Comparison of ENCODE assay signal across 38 cellular contexts in the genomic region with DNA sequence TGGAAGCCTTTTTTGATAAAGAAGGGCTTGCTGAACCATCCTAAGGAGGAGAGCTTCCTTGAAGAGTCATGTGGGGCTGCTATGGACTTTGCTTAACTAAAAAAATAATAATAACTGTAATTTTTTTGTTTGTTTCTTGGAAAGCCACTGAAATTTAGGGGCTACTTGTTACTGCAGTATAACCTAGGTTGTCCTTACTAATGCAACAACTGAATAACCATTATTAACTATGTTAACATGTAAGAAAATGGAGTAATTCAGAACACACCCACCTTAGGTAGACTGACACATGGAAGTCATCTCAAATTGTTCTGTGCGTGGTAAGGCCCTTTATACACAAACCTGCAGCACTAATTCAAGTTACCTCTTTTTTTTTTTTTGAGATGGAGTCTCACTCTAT.
"Had no signal": no experiment of that assay in that cellular context is flagged by ENCODE, and none has a peak within 500 bp of the region (broad histone marks: within the 10 kb centered on the region; RNA-seq: fewer than 3 reads in every experiment).

No MANE protein-coding gene starts in this region.

- H3K4me3 ChIP-seq: adrenal gland, ascending aorta, body of pancreas, breast epithelium, cardiac muscle cell had no signal

- H3K27me3 Mint-ChIP-seq: activated naive CD4-positive, alpha-beta T cell treated with anti-CD3 and anti-CD28 coated beads, Interleukin-2, amount 10 ng/mL, durations not matched to agents 7 days and 5 days; activated naive CD4-positive, alpha-beta T cell treated with anti-CD3 and anti-CD28 coated beads, Interleukin-2, amount 50 U/mL, for 24 hours; activated naive CD8-positive, alpha-beta T cell treated with anti-CD3 and anti-CD28 coated beads, Interleukin-2, amount 10 ng/mL, durations not matched to agents 7 days and 5 days; activated naive CD8-positive, alpha-beta T cell treated with anti-CD3 and anti-CD28 coated beads, Interleukin-2, amount 50 U/mL, for 24 hours; brain had no signal

- FAIRE-seq: astrocyte had no signal

- H3K27ac Mint-ChIP-seq: activated naive CD4-positive, alpha-beta T cell treated with anti-CD3 and anti-CD28 coated beads for 36 hours; activated naive CD4-positive, alpha-beta T cell treated with anti-CD3 and anti-CD28 coated beads, Interleukin-2, amount 10 ng/mL, durations not matched to agents 7 days and 5 days; activated naive CD4-positive, alpha-beta T cell treated with anti-CD3 and anti-CD28 coated beads, Interleukin-2, amount 50 U/mL, for 24 hours; activated naive CD4-positive, alpha-beta T cell treated with anti-CD3 and anti-CD28 coated beads, Interleukin-2, amount 50 U/mL, for 72 hours; activated naive CD8-positive, alpha-beta T cell; activated naive CD8-positive, alpha-beta T cell treated with anti-CD3 and anti-CD28 coated beads for 36 hours; activated naive CD8-positive, alpha-beta T cell treated with anti-CD3 and anti-CD28 coated beads, Interleukin-2, amount 10 ng/mL, durations not matched to agents 7 days and 5 days; activated naive CD8-positive, alpha-beta T cell treated with anti-CD3 and anti-CD28 coated beads, Interleukin-2, amount 50 U/mL, for 24 hours; activated T-cell treated with anti-CD3 and anti-CD28 coated beads, Interleukin-2, amount 50 U/mL, for 24 hours; activated T-cell treated with anti-CD3 and anti-CD28 coated beads, Interleukin-2, amount 50 U/mL, for 72 hours; activated T-helper 1 cell treated with anti-CD3 and anti-CD28 coated beads, Interleukin-12 subunit alpha, Interleukin-12 subunit beta, Interleukin-2, Interleukin-4 antibody, amounts not matched to agents 30 ng/mL and 10 ng/mL and 1 ng/mL, durations not matched to agents 14 hours and 24 hours and 36 hours; activated T-helper 17 cell treated with anti-CD3 and anti-CD28 coated beads, Interleukin-2, amount 50 U/mL, for 72 hours; activated T-helper 2 cell treated with anti-CD3 and anti-CD28 coated beads, Interferon-gamma antibody, Interleukin-2, Interleukin-4, amounts not matched to agents 10 μg/mL and 5 μg/mL and 100 μg/mL, durations not matched to agents 14 hours and 24 hours and 36 hours had no signal

- H3K36me3 ChIP-seq: adrenal gland, ascending aorta, brain microvascular endothelial cell, breast epithelium, cardiac muscle cell had no signal

- H3K4me3 Mint-ChIP-seq: activated naive CD4-positive, alpha-beta T cell treated with anti-CD3 and anti-CD28 coated beads for 36 hours; activated naive CD4-positive, alpha-beta T cell treated with anti-CD3 and anti-CD28 coated beads, Interleukin-2, amount 10 ng/mL, durations not matched to agents 7 days and 5 days; activated naive CD4-positive, alpha-beta T cell treated with anti-CD3 and anti-CD28 coated beads, Interleukin-2, amount 50 U/mL, for 24 hours; activated naive CD8-positive, alpha-beta T cell; activated naive CD8-positive, alpha-beta T cell treated with anti-CD3 and anti-CD28 coated beads for 36 hours; activated naive CD8-positive, alpha-beta T cell treated with anti-CD3 and anti-CD28 coated beads, Interleukin-2, amount 10 ng/mL, durations not matched to agents 7 days and 5 days; activated naive CD8-positive, alpha-beta T cell treated with anti-CD3 and anti-CD28 coated beads, Interleukin-2, amount 50 U/mL, for 24 hours; activated T-cell treated with anti-CD3 and anti-CD28 coated beads, Interleukin-2, amount 50 U/mL, for 24 hours; activated T-cell treated with anti-CD3 and anti-CD28 coated beads, Interleukin-2, amount 50 U/mL, for 4 hours; activated T-cell treated with anti-CD3 and anti-CD28 coated beads, Interleukin-2, amount 50 U/mL, for 72 hours; activated T-helper 1 cell treated with anti-CD3 and anti-CD28 coated beads, Interleukin-12 subunit alpha, Interleukin-12 subunit beta, Interleukin-2, Interleukin-4 antibody, amounts not matched to agents 30 ng/mL and 10 ng/mL and 1 ng/mL, durations not matched to agents 14 hours and 24 hours and 36 hours; activated T-helper 17 cell treated with anti-CD3 and anti-CD28 coated beads, Interleukin-2, amount 50 U/mL, for 72 hours; brain; central memory CD8-positive, alpha-beta T cell had no signal

- DNase-seq: activated effector memory CD4-positive, alpha-beta T cell treated with anti-CD3 and anti-CD28 coated beads, Interleukin-2, amount 50 U/mL, for 16 hours; activated effector memory CD4-positive, alpha-beta T cell treated with Interleukin-2 at 50 U/mL for 16 hours; activated gamma-delta T cell; activated gamma-delta T cell treated with Interleukin-2 at 50 U/mL for 16 hours; activated naive CD4-positive, alpha-beta T cell; activated naive CD4-positive, alpha-beta T cell treated with anti-CD3 and anti-CD28 coated beads for 36 hours; activated naive CD4-positive, alpha-beta T cell treated with anti-CD3 and anti-CD28 coated beads, Interleukin-2, amount 10 ng/mL, durations not matched to agents 7 days and 5 days; activated naive CD4-positive, alpha-beta T cell treated with anti-CD3 and anti-CD28 coated beads, Interleukin-2, amount 50 U/mL, for 16 hours; activated naive CD4-positive, alpha-beta T cell treated with Interleukin-2 at 50 U/mL for 16 hours; activated naive CD8-positive, alpha-beta T cell treated with anti-CD3 and anti-CD28 coated beads for 36 hours; activated naive CD8-positive, alpha-beta T cell treated with anti-CD3 and anti-CD28 coated beads, Interleukin-2, amount 10 ng/mL, durations not matched to agents 7 days and 5 days; activated naive CD8-positive, alpha-beta T cell treated with anti-CD3 and anti-CD28 coated beads, Interleukin-2, amount 50 U/mL, for 24 hours; activated T-cell treated with anti-CD3 and anti-CD28 coated beads, Interleukin-2, amount 50 U/mL, for 24 hours; activated T-cell treated with anti-CD3 and anti-CD28 coated beads, Interleukin-2, amount 50 U/mL, for 4 hours; activated T-cell treated with anti-CD3 and anti-CD28 coated beads, Interleukin-2, amount 50 U/mL, for 48 hours; activated T-cell treated with anti-CD3 and anti-CD28 coated beads, Interleukin-2, amount 50 U/mL, for 72 hours; adrenal gland; amniotic stem cell; amygdala; anterior cingulate cortex; aorta; body of pancreas; brain microvascular endothelial cell; caudate nucleus; central memory CD4-positive, alpha-beta T cell; cerebellar nuclear complex had no signal

- ATAC-seq: activated naive CD4-positive, alpha-beta T cell treated with anti-CD3 and anti-CD28 coated beads, Interleukin-2, amount 50 U/mL, for 72 hours; activated naive CD8-positive, alpha-beta T cell treated with anti-CD3 and anti-CD28 coated beads, Interleukin-2, amount 50 U/mL, for 24 hours; activated T-cell treated with anti-CD3 and anti-CD28 coated beads, Interleukin-2, amount 50 U/mL, for 4 hours; activated T-cell treated with anti-CD3 and anti-CD28 coated beads, Interleukin-2, amount 50 U/mL, for 72 hours; activated T-helper 17 cell treated with anti-CD3 and anti-CD28 coated beads, Interleukin-2, amount 50 U/mL, for 72 hours; body of pancreas had no signal

- H3K27ac ChIP-seq: adrenal gland, ascending aorta, brain microvascular endothelial cell, cardiac muscle cell had no signal

- H3K4me1 ChIP-seq: adrenal gland, ascending aorta had no signal

- H3K4me1 Mint-ChIP-seq: activated naive CD4-positive, alpha-beta T cell treated with anti-CD3 and anti-CD28 coated beads, Interleukin-2, amount 10 ng/mL, durations not matched to agents 7 days and 5 days; activated naive CD4-positive, alpha-beta T cell treated with anti-CD3 and anti-CD28 coated beads, Interleukin-2, amount 50 U/mL, for 24 hours; activated naive CD8-positive, alpha-beta T cell treated with anti-CD3 and anti-CD28 coated beads for 36 hours; activated naive CD8-positive, alpha-beta T cell treated with anti-CD3 and anti-CD28 coated beads, Interleukin-2, amount 10 ng/mL, durations not matched to agents 7 days and 5 days; activated naive CD8-positive, alpha-beta T cell treated with anti-CD3 and anti-CD28 coated beads, Interleukin-2, amount 50 U/mL, for 24 hours; activated T-helper 17 cell treated with anti-CD3 and anti-CD28 coated beads, Interleukin-2, amount 50 U/mL, for 72 hours; central memory CD8-positive, alpha-beta T cell had no signal

- H3K36me3 Mint-ChIP-seq: activated naive CD4-positive, alpha-beta T cell treated with anti-CD3 and anti-CD28 coated beads, Interleukin-2, amount 10 ng/mL, durations not matched to agents 7 days and 5 days; activated naive CD4-positive, alpha-beta T cell treated with anti-CD3 and anti-CD28 coated beads, Interleukin-2, amount 50 U/mL, for 24 hours; activated naive CD4-positive, alpha-beta T cell treated with anti-CD3 and anti-CD28 coated beads, Interleukin-2, amount 50 U/mL, for 72 hours; activated naive CD8-positive, alpha-beta T cell; activated naive CD8-positive, alpha-beta T cell treated with anti-CD3 and anti-CD28 coated beads for 36 hours; activated naive CD8-positive, alpha-beta T cell treated with anti-CD3 and anti-CD28 coated beads, Interleukin-2, amount 10 ng/mL, durations not matched to agents 7 days and 5 days; brain had no signal

- H3K27me3 ChIP-seq: adrenal gland, ascending aorta, body of pancreas, brain microvascular endothelial cell, breast epithelium, cardiac muscle cell had no signal

- H3K9me3 ChIP-seq: adrenal gland, ascending aorta, body of pancreas, breast epithelium had no signal

- H3K9me3 Mint-ChIP-seq: activated naive CD4-positive, alpha-beta T cell treated with anti-CD3 and anti-CD28 coated beads, Interleukin-2, amount 10 ng/mL, durations not matched to agents 7 days and 5 days; activated naive CD4-positive, alpha-beta T cell treated with anti-CD3 and anti-CD28 coated beads, Interleukin-2, amount 50 U/mL, for 24 hours; activated naive CD4-positive, alpha-beta T cell treated with anti-CD3 and anti-CD28 coated beads, Interleukin-2, amount 50 U/mL, for 72 hours; activated naive CD8-positive, alpha-beta T cell treated with anti-CD3 and anti-CD28 coated beads for 36 hours; activated naive CD8-positive, alpha-beta T cell treated with anti-CD3 and anti-CD28 coated beads, Interleukin-2, amount 10 ng/mL, durations not matched to agents 7 days and 5 days; activated naive CD8-positive, alpha-beta T cell treated with anti-CD3 and anti-CD28 coated beads, Interleukin-2, amount 50 U/mL, for 24 hours; activated T-cell treated with anti-CD3 and anti-CD28 coated beads, Interleukin-2, amount 50 U/mL, for 24 hours; activated T-cell treated with anti-CD3 and anti-CD28 coated beads, Interleukin-2, amount 50 U/mL, for 4 hours; activated T-cell treated with anti-CD3 and anti-CD28 coated beads, Interleukin-2, amount 50 U/mL, for 72 hours; activated T-helper 1 cell treated with anti-CD3 and anti-CD28 coated beads, Interleukin-12 subunit alpha, Interleukin-12 subunit beta, Interleukin-2, Interleukin-4 antibody, amounts not matched to agents 30 ng/mL and 10 ng/mL and 1 ng/mL, durations not matched to agents 14 hours and 24 hours and 36 hours; activated T-helper 17 cell treated with anti-CD3 and anti-CD28 coated beads, Interleukin-2, amount 50 U/mL, for 72 hours; activated T-helper 2 cell treated with anti-CD3 and anti-CD28 coated beads, Interferon-gamma antibody, Interleukin-2, Interleukin-4, amounts not matched to agents 10 μg/mL and 5 μg/mL and 100 μg/mL, durations not matched to agents 14 hours and 24 hours and 36 hours; central memory CD8-positive, alpha-beta T cell had no signal
